9 cellular contexts compared by ENCODE assay signal in the genomic region with DNA sequence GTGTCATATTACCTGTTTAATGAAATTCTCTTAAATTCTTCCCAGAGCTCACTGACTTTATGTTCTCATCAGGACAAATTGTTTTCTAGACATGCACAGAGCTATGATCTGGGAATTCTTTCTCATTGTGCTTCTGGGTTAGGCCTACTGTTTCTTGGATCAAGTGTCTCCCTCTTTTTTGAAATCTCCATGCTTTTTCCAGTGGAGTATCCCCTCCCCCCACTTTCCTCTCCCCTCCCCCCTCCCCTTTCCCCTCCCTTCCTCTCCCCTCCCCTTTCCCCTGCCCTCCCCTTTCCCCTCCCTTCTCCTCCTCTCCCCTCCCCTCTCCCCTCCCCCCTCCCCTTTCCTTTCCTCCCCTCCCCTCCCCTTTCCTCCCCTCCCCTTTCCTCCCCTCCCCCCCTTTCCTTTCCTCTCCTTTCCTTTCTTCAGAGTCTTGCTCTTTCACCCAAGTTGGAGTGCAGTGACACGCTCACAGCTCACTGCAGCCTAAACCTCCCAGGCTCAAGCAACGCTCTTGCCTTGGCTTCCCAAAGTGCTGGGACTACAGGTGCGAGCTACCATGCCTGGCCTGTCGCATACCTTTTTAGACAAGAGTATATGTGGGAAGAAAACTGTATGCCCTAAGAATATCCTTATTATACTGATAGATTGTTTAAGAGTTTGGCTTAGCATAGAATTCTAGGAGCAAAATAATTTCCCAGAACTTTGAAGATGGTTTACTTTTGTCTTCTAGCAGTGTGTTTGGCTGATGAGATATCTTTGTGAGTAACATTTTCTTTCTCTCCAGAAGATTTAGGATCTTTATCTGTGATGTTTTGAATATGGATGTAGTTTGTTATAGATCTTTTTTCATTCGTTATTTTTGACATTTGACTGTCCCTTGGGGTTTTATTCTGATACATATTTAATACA. TPM values are rescaled to one million over a fixed set of nuclear protein-coding genes. Genes with fewer than 3 reads are reported as not detected.
DNase-seq lines count a peak whose midpoint lies in the region; ATAC-seq and TF ChIP-seq lines count a peak whose summit lies in the region.
"Had no signal": no experiment of that assay in that cellular context is flagged by ENCODE, and none has a peak within 500 bp of the region (broad histone marks: within the 10 kb centered on the region; RNA-seq: fewer than 3 reads in every experiment).

No MANE protein-coding gene starts in this region.

- H3K4me1 Mint-ChIP-seq in activated CD8-positive, alpha-beta T cell treated with anti-CD3 and anti-CD28 coated beads for 36 hours (ENCODE audit: low read depth): peaks cover 30% of the 10 kb centered on the region
- peaks cover 26 to 49% of the 10 kb centered on the region in 2 donors for H3K4me1 Mint-ChIP-seq in immature natural killer cell

- H3K36me3 ChIP-seq in right atrium auricular region (no peaks in the 10 kb centered on the region), urinary bladder (ENCODE audit: insufficient read depth) (no peaks in the 10 kb centered on the region), ovary (no peaks in the 10 kb centered on the region)
- H3K36me3 ChIP-seq: neutrophil had no signal

- WGBS in urinary bladder: 63% methylated on average over 5 of the region's 5 CpGs
- 72 to 84% (median 79%) methylated on average over 5 of the region's 5 CpGs for WGBS in ovary, 3 donors

- ATAC-seq in Right ventricle myocardium inferior: no peak
- ATAC-seq in activated CD8-positive, alpha-beta T cell treated with anti-CD3 and anti-CD28 coated beads for 36 hours: no peak
- ATAC-seq in HG02623 (IDR thresholded peaks at IDR 0.05; ENCODE audit: unreplicated experiment): no peak

- H3K9me3 ChIP-seq in right atrium auricular region: no peaks in the 10 kb centered on the region
- no peaks in the 10 kb centered on the region for H3K9me3 ChIP-seq in ovary
- H3K9me3 ChIP-seq: neutrophil had no signal

- no peak for TF ChIP-seq EP300 in ovary (IDR thresholded peaks at IDR 0.05)

- POLR2A ChIA-PET in activated CD8-positive, alpha-beta T cell treated with anti-CD3 and anti-CD28 coated beads for 36 hours (lab: Charles Lee): interaction anchor here (1.2 kb wide), 1 partner anchor 35 kb away, joined by 3 read pairs; no protein-coding TSS in a partner anchor

- intact Hi-C loops in Right ventricle myocardium inferior (cut with DNase I): no loop called here
- intact Hi-C loops in activated CD8-positive, alpha-beta T cell treated with anti-CD3 and anti-CD28 coated beads for 36 hours (cut with micrococcal nuclease): no loop called here
- intact Hi-C loops in ovary (cut with DNase I): no loop called here

- H3K27ac Mint-ChIP-seq in activated CD8-positive, alpha-beta T cell treated with anti-CD3 and anti-CD28 coated beads for 36 hours: peak overlapping the region; percentile 78
- peak overlapping the region in 3 of 6 donors; percentile 29 to 67 (median 44) for H3K27ac Mint-ChIP-seq in immature natural killer cell

- H3K36me3 Mint-ChIP-seq in activated CD8-positive, alpha-beta T cell treated with anti-CD3 and anti-CD28 coated beads for 36 hours (ENCODE audit: low read depth): peaks cover 7% of the 10 kb centered on the region
- H3K36me3 Mint-ChIP-seq in immature natural killer cell: no peaks in the 10 kb centered on the region

- H3K4me3 ChIP-seq in right atrium auricular region (no peak overlapping the region), urinary bladder (ENCODE audit: low read depth, low read length) (no peak overlapping the region), ovary (no peak overlapping the region)

- H3K27me3 Mint-ChIP-seq in activated CD8-positive, alpha-beta T cell treated with anti-CD3 and anti-CD28 coated beads for 36 hours: no peaks in the 10 kb centered on the region
- peaks cover 4 to 10% (median 6%) of the 10 kb centered on the region in 3 donors for H3K27me3 Mint-ChIP-seq in immature natural killer cell (ENCODE audit: low read depth in 3 of 3)

- H3K4me3 Mint-ChIP-seq in activated CD8-positive, alpha-beta T cell treated with anti-CD3 and anti-CD28 coated beads for 36 hours: peak overlapping the region; percentile 27
- peak overlapping the region in 4 of 5 donors; percentile 40 to 75 (median 62) for H3K4me3 Mint-ChIP-seq in immature natural killer cell

- CTCF ChIA-PET in activated CD8-positive, alpha-beta T cell treated with anti-CD3 and anti-CD28 coated beads for 36 hours (lab: Charles Lee): no interaction called here

- TF ChIP-seq POLR2A in ovary (IDR thresholded peaks at IDR 0.05): no peak

- peaks cover 0 to 17% of the 10 kb centered on the region in 2 donors for H3K4me1 ChIP-seq in right atrium auricular region
- no peaks in the 10 kb centered on the region for H3K4me1 ChIP-seq in urinary bladder (ENCODE audit: insufficient read depth)
- peaks cover 1% of the 10 kb centered on the region for H3K4me1 ChIP-seq in ovary (ENCODE audit: insufficient read depth)

- no peaks in the 10 kb centered on the region for H3K9me3 Mint-ChIP-seq in activated CD8-positive, alpha-beta T cell treated with anti-CD3 and anti-CD28 coated beads for 36 hours
- no peaks in the 10 kb centered on the region for H3K9me3 Mint-ChIP-seq in immature natural killer cell

- TF ChIP-seq CTCF in right atrium auricular region (IDR thresholded peaks at IDR 0.05) (no peak), ovary (IDR thresholded peaks at IDR 0.05) (no peak)
- no peak for TF ChIP-seq CTCF in activated CD8-positive, alpha-beta T cell treated with anti-CD3 and anti-CD28 coated beads for 36 hours (IDR thresholded peaks at IDR 0.05)

- H3K27ac ChIP-seq in right atrium auricular region: peak overlapping the region; percentile 59 to 68
- peak overlapping the region; percentile 18 for H3K27ac ChIP-seq in urinary bladder (ENCODE audit: low read depth)
- H3K27ac ChIP-seq in ovary: no peak overlapping the region
- H3K27ac ChIP-seq: neutrophil had no signal

- DNase-seq in right atrium auricular region (ENCODE audit: low spot score) (no peak), Right ventricle myocardium inferior (ENCODE audit: missing footprints) (no peak), immature natural killer cell (no peak), T1000 (lab: John Stamatoyannopoulos, UW) (no peak), ovary (no peak)
- no peak for DNase-seq in activated CD8-positive, alpha-beta T cell treated with anti-CD3 and anti-CD28 coated beads for 36 hours

- H3K27me3 ChIP-seq in right atrium auricular region: no peaks in the 10 kb centered on the region
- H3K27me3 ChIP-seq in ovary: no peaks in the 10 kb centered on the region
- H3K27me3 ChIP-seq: neutrophil had no signal

RNA-seq across cellular contexts. Expression of a gene that starts 2.5 kb away (rescaled TPM):
- 10 to 100 TPM; 13.8 to 18.1 TPM for total RNA-seq in right atrium auricular region
- total RNA-seq in Right ventricle myocardium inferior: 26.6 TPM
- total RNA-seq in activated CD8-positive, alpha-beta T cell treated with anti-CD3 and anti-CD28 coated beads for 36 hours: 10 to 100 TPM; 14.8 to 17.0 TPM
- polyA plus RNA-seq in immature natural killer cell: 10 to 100 TPM in 2 of 3 donors, 1 to 10 TPM in 1; 2.8 to 29.8 (median 28.7) TPM
- total RNA-seq in urinary bladder: 17.3 TPM
- 13.4 TPM for polyA plus RNA-seq in urinary bladder
- 10 to 100 TPM; 17.8 to 24.1 (median 22.9) TPM for total RNA-seq in ovary
- 10 to 100 TPM; 13.4 to 15.5 TPM for polyA plus RNA-seq in ovary

RNA-seq across cellular contexts. Expression of a gene that starts 29.5 kb away (rescaled TPM):
- total RNA-seq in right atrium auricular region: 10 to 100 TPM; 60.0 to 75.9 TPM
- total RNA-seq in Right ventricle myocardium inferior: 42.5 TPM
- total RNA-seq in activated CD8-positive, alpha-beta T cell treated with anti-CD3 and anti-CD28 coated beads for 36 hours: 10 to 100 TPM; 55.5 to 56.6 TPM
- 10 to 100 TPM; 70.1 to 95.7 (median 84.0) TPM for polyA plus RNA-seq in immature natural killer cell
- 106 TPM for total RNA-seq in urinary bladder
- 61.5 TPM for polyA plus RNA-seq in urinary bladder
- 100 to 1,000 TPM in 3 of 7 donors, 10 to 100 TPM in 4; 72.8 to 147 (median 95.9) TPM for total RNA-seq in ovary
- 10 to 100 TPM; 42.7 to 83.0 TPM for polyA plus RNA-seq in ovary

Comparison
In these comparisons a context has a peak if more than half of its experiments do, and no peak if none do; other contexts are left out.
1. H3K27ac ChIP-seq: peak in right atrium auricular region (2 of 2) and urinary bladder (single experiment); none in ovary (0 of 2).